23 cellular contexts compared by ENCODE assay signal in genomic region chr20:7760261-7761048, GRCh38.
"Had no signal": no experiment of that assay in that cellular context is flagged by ENCODE, and none has a peak within 500 bp of the region (broad histone marks: within the 10 kb centered on the region; RNA-seq: fewer than 3 reads in every experiment).

No MANE protein-coding gene starts in this region.

- H3K4me3 ChIP-seq: body of pancreas, heart left ventricle, psoas muscle, right atrium auricular region, spleen, thoracic aorta, uterus had no signal

- H3K9me3 ChIP-seq: body of pancreas, heart left ventricle, psoas muscle, right atrium auricular region, spleen, thoracic aorta, uterus had no signal

- H3K27ac Mint-ChIP-seq: activated B cell treated with CpG ODN at 0.5 μM for 24 hours; activated CD8-positive, alpha-beta memory T cell treated with anti-CD3 and anti-CD28 coated beads, Interleukin-2, amount 10 ng/mL, durations not matched to agents 7 days and 5 days; activated CD8-positive, alpha-beta T cell treated with anti-CD3 and anti-CD28 coated beads, Interleukin-2, amount 10 ng/mL, durations not matched to agents 7 days and 5 days; activated naive CD4-positive, alpha-beta T cell treated with anti-CD3 and anti-CD28 coated beads, Interleukin-2, amount 50 U/mL, for 72 hours; activated T-helper 2 cell treated with anti-CD3 and anti-CD28 coated beads, Interferon-gamma antibody, Interleukin-2, Interleukin-4, amounts not matched to agents 10 μg/mL and 5 μg/mL and 100 μg/mL, durations not matched to agents 14 hours and 24 hours and 36 hours; immature natural killer cell; type B pancreatic cell had no signal

- H3K27me3 ChIP-seq: body of pancreas, foreskin keratinocyte, heart left ventricle, right atrium auricular region, spleen, uterus had no signal

- H3K9ac ChIP-seq: parathyroid adenoma had no signal

- H3K4me3 Mint-ChIP-seq: activated B cell treated with CpG ODN at 0.5 μM for 24 hours; activated CD8-positive, alpha-beta memory T cell treated with anti-CD3 and anti-CD28 coated beads, Interleukin-2, amount 10 ng/mL, durations not matched to agents 7 days and 5 days; activated CD8-positive, alpha-beta T cell treated with anti-CD3 and anti-CD28 coated beads, Interleukin-2, amount 10 ng/mL, durations not matched to agents 7 days and 5 days; immature natural killer cell; naive thymus-derived CD8-positive, alpha-beta T cell; neural crest cell; type B pancreatic cell had no signal

- DNase-seq: activated B cell treated with CpG ODN at 0.5 μM for 24 hours; activated CD8-positive, alpha-beta memory T cell treated with anti-CD3 and anti-CD28 coated beads, Interleukin-2, amount 10 ng/mL, durations not matched to agents 7 days and 5 days; activated CD8-positive, alpha-beta T cell treated with anti-CD3 and anti-CD28 coated beads, Interleukin-2, amount 10 ng/mL, durations not matched to agents 7 days and 5 days; activated T-cell treated with anti-CD3 and anti-CD28 coated beads, Interleukin-2, amount 50 U/mL, for 48 hours; body of pancreas; effector CD8-positive, alpha-beta T cell; foreskin keratinocyte; heart left ventricle; hypothalamus; immature natural killer cell; naive thymus-derived CD8-positive, alpha-beta T cell; occipital lobe; psoas muscle; spleen; stimulated activated naive CD4-positive, alpha-beta T cell treated with Interleukin-2 at 50 U/mL for 16 hours; uterus had no signal

- H3K27ac ChIP-seq: body of pancreas, foreskin keratinocyte, heart left ventricle, parathyroid adenoma, psoas muscle, right atrium auricular region, spleen, thoracic aorta, uterus had no signal

- H3K36me3 ChIP-seq: heart left ventricle, right atrium auricular region, spleen, thoracic aorta, uterus had no signal

- H3K36me3 Mint-ChIP-seq: activated CD8-positive, alpha-beta memory T cell treated with anti-CD3 and anti-CD28 coated beads, Interleukin-2, amount 10 ng/mL, durations not matched to agents 7 days and 5 days; activated naive CD4-positive, alpha-beta T cell treated with anti-CD3 and anti-CD28 coated beads, Interleukin-2, amount 50 U/mL, for 72 hours; immature natural killer cell; naive thymus-derived CD8-positive, alpha-beta T cell; type B pancreatic cell had no signal

- H3K4me1 Mint-ChIP-seq: immature natural killer cell; naive thymus-derived CD8-positive, alpha-beta T cell; neural crest cell had no signal

- ATAC-seq: activated CD8-positive, alpha-beta memory T cell treated with anti-CD3 and anti-CD28 coated beads, Interleukin-2, amount 10 ng/mL, durations not matched to agents 7 days and 5 days; activated CD8-positive, alpha-beta T cell treated with anti-CD3 and anti-CD28 coated beads, Interleukin-2, amount 10 ng/mL, durations not matched to agents 7 days and 5 days; activated naive CD4-positive, alpha-beta T cell treated with anti-CD3 and anti-CD28 coated beads, Interleukin-2, amount 50 U/mL, for 72 hours; body of pancreas; foreskin keratinocyte; heart left ventricle; naive thymus-derived CD8-positive, alpha-beta T cell; psoas muscle had no signal

- H3K27me3 Mint-ChIP-seq: activated B cell treated with CpG ODN at 0.5 μM for 24 hours; activated CD8-positive, alpha-beta memory T cell treated with anti-CD3 and anti-CD28 coated beads, Interleukin-2, amount 10 ng/mL, durations not matched to agents 7 days and 5 days; type B pancreatic cell had no signal

- H3K9me3 Mint-ChIP-seq: type B pancreatic cell had no signal

- H3K4me1 ChIP-seq: body of pancreas, foreskin keratinocyte, heart left ventricle, parathyroid adenoma, psoas muscle, right atrium auricular region, spleen, uterus had no signal
